In the genomic region with DNA sequence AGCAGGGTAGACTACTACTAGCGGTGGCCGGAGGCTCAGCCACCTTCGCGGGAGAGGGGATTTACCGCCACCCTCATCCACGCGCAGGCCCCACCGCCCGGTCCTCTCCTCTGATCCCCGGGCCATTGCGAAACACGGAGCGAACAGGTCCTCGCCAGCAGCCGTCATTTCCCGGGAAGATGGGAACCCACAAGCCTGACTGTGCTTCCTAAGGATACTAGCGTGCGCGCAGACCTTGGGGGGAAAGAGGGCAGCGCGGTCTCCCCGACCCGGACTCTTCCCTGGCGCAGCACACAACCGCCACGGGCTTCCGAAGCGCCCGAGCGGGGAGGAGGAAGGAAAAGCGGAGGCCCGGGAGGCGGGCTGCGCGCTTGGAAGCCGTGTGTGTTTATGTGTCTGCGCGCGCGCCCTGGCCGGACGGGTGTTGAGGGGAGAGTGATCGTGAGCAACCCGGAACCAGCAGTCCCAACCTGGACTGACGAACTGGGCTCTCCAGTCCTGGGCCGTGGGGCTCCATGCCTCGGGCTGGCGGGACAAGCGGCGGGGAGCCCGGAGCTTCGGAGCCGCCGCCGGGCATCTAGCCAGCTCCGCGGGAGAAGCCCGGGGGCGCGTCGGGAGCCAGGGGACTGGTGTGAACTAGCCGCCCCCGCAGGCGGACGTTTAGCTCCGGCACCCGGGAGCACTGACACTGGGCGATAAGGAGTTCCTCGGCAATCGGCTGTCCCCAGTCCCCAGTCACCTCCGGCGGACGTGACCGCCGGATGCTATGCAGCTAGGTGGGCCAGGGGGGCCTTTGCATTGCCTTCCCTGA, we compare ENCODE assay signal across 8 cellular contexts.
DNase-seq lines count a peak whose midpoint lies in the region; ATAC-seq and TF ChIP-seq lines count a peak whose summit lies in the region.

No MANE protein-coding gene starts in this region.

- H3K27me3 ChIP-seq in H7 (ENCODE audit: control insufficient read depth, insufficient read depth, low read length) = peaks cover 36% of the 10 kb centered on the region; the same call in 1 of the 2 replicates
- H3K27me3 ChIP-seq in neural cell (ENCODE audit: insufficient read depth, low read depth, low read length) = peaks cover 53% of the 10 kb centered on the region

- TF ChIP-seq RAD21 in neural cell (conservative IDR thresholded peaks at IDR 0.05) = no peak

- no peaks in the 10 kb centered on the region for H3K79me2 ChIP-seq in neural cell (replicated peaks; ENCODE audit: insufficient read depth, low read length)

- no peaks in the 10 kb centered on the region for H3K36me3 ChIP-seq in H7 (replicated peaks; ENCODE audit: control insufficient read depth, insufficient read depth, low read length)
- H3K36me3 ChIP-seq in neural cell (ENCODE audit: insufficient read depth, low read length) = no peaks in the 10 kb centered on the region

- no peaks in the 10 kb centered on the region for H4K20me1 ChIP-seq in neural cell (ENCODE audit: insufficient read depth)

- no peaks in the 10 kb centered on the region for H3K9me2 ChIP-seq in neural cell (ENCODE audit: insufficient read depth, low read length)

- no peak for TF ChIP-seq CTCF in AG04449 (IDR thresholded peaks at IDR 0.05; ENCODE audit: insufficient read depth, low read length, missing control alignments)
- TF ChIP-seq CTCF in neural cell (IDR thresholded peaks at IDR 0.05; ENCODE audit: poor library complexity, severe bottlenecking) = no peak

- no peak for TF ChIP-seq EP300 in neural cell (conservative IDR thresholded peaks at IDR 0.05; ENCODE audit: poor library complexity, severe bottlenecking)

- no peaks in the 10 kb centered on the region for H3K27me3 Mint-ChIP-seq in activated CD8-positive, alpha-beta memory T cell treated with anti-CD3 and anti-CD28 coated beads, Interleukin-2, amount 10 ng/mL, durations not matched to agents 7 days and 5 days

- no peaks in the 10 kb centered on the region for H3K36me3 Mint-ChIP-seq in activated CD8-positive, alpha-beta memory T cell treated with anti-CD3 and anti-CD28 coated beads, Interleukin-2, amount 10 ng/mL, durations not matched to agents 7 days and 5 days

- no peaks in the 10 kb centered on the region for H3F3A ChIP-seq in neural cell (ENCODE audit: insufficient read depth, low read length, poor library complexity, severe bottlenecking)

- CTCF ChIA-PET in AG04449 (lab: Yijun Ruan, JAX) = no interaction called here
- CTCF ChIA-PET in activated CD8-positive, alpha-beta memory T cell treated with anti-CD3 and anti-CD28 coated beads, Interleukin-2, amount 10 ng/mL, durations not matched to agents 7 days and 5 days (lab: Charles Lee) = interaction anchor here (0.5 to 0.9 kb wide), 2 partner anchors 43 to 296 kb away, joined by 3 read pairs; no protein-coding TSS in a partner anchor

- POLR2A ChIA-PET in AG04449 (lab: Yijun Ruan, JAX) = interaction anchor here (0.6 to 1.1 kb wide), 3 partner anchors 75 to 264 kb away, joined by 3 to 4 read pairs (median 3); partner anchors contain the start of gene BCOR

- H3K9me3 ChIP-seq in neural cell (ENCODE audit: low read length) = no peaks in the 10 kb centered on the region

- H3K4me1 Mint-ChIP-seq in activated CD8-positive, alpha-beta memory T cell treated with anti-CD3 and anti-CD28 coated beads, Interleukin-2, amount 10 ng/mL, durations not matched to agents 7 days and 5 days = peaks cover 48% of the 10 kb centered on the region

- ATAC-seq in activated CD8-positive, alpha-beta memory T cell treated with anti-CD3 and anti-CD28 coated beads, Interleukin-2, amount 10 ng/mL, durations not matched to agents 7 days and 5 days = no peak
- ATAC-seq in GM18870 (IDR thresholded peaks at IDR 0.05; ENCODE audit: unreplicated experiment) = no peak

- DNase-seq in AG04449 (ENCODE audit: low read depth, low spot score) (no peak), H7 (peak; percentile 76), fibroblast of peridontal ligament (ENCODE audit: extremely low read depth) (peak; percentile 42), NCI-H2107 treated with DMSO at 0.1 percent for 48 hours (lab: John Stamatoyannopoulos, UW; ENCODE audit: unreplicated experiment) (no peak), SW 1271 (lab: John Stamatoyannopoulos, UW) (no peak)
- DNase-seq in activated CD8-positive, alpha-beta memory T cell treated with anti-CD3 and anti-CD28 coated beads, Interleukin-2, amount 10 ng/mL, durations not matched to agents 7 days and 5 days = peak; percentile 52

- peak overlapping the region; percentile 40 for H3K4me3 ChIP-seq in AG04449 (ENCODE audit: low read depth, low read length)
- peak overlapping the region; percentile 66 for H3K4me3 ChIP-seq in H7 (ENCODE audit: insufficient read depth, low read depth, low read length)
- peak overlapping the region; percentile 55 for H3K4me3 ChIP-seq in neural cell (ENCODE audit: low read length)

- no peak overlapping the region for H2AFZ ChIP-seq in neural cell (ENCODE audit: low read depth, low read length)

- H3K4me3 Mint-ChIP-seq in activated CD8-positive, alpha-beta memory T cell treated with anti-CD3 and anti-CD28 coated beads, Interleukin-2, amount 10 ng/mL, durations not matched to agents 7 days and 5 days = peak overlapping the region; percentile 78

- peak overlapping the region; percentile 98 for H3K27ac Mint-ChIP-seq in activated CD8-positive, alpha-beta memory T cell treated with anti-CD3 and anti-CD28 coated beads, Interleukin-2, amount 10 ng/mL, durations not matched to agents 7 days and 5 days

- H3K4me2 ChIP-seq in neural cell (ENCODE audit: low read length) = no peak overlapping the region

- no peaks in the 10 kb centered on the region for H3K9me3 Mint-ChIP-seq in activated CD8-positive, alpha-beta memory T cell treated with anti-CD3 and anti-CD28 coated beads, Interleukin-2, amount 10 ng/mL, durations not matched to agents 7 days and 5 days (ENCODE audit: low read depth)

- no peak overlapping the region for H3K27ac ChIP-seq in neural cell (ENCODE audit: low read length)

- peak overlapping the region; percentile 26 for H3K9ac ChIP-seq in neural cell (ENCODE audit: low read length)

TF ChIP-seq in neural cell, 6 proteins besides CTCF, POLR2A, EP300 and RAD21:
- no peak for TF ChIP-seq POLR2AphosphoS5 (IDR thresholded peaks at IDR 0.05)

Comparison
In these comparisons a context has a peak if more than half of its experiments do, and no peak if none do; other contexts are left out.
1. DNase-seq: peak in H7 (single experiment), activated CD8-positive, alpha-beta memory T cell treated with anti-CD3 and anti-CD28 coated beads, Interleukin-2, amount 10 ng/mL, durations not matched to agents 7 days and 5 days (single experiment) and fibroblast of peridontal ligament (single experiment); none in AG04449 (single experiment), NCI-H2107 treated with DMSO at 0.1 percent for 48 hours (single experiment) and SW 1271 (0 of 2).
2. Peak in every context shown above with its lines, with median percentiles within 50 percentile points of each other: H3K4me3 ChIP-seq.